9 cellular contexts compared by ENCODE assay signal in genomic region chr3:189305412-189305811, GRCh38.
DNase-seq lines count a peak whose midpoint lies in the region; ATAC-seq and TF ChIP-seq lines count a peak whose summit lies in the region.
"Had no signal": no experiment of that assay in that cellular context is flagged by ENCODE, and none has a peak within 500 bp of the region (broad histone marks: within the 10 kb centered on the region; RNA-seq: fewer than 3 reads in every experiment).

No MANE protein-coding gene starts in this region.

- no peak for TF ChIP-seq CTCF in GM10248 (IDR thresholded peaks at IDR 0.05; ENCODE audit: control extremely low read depth, extremely low read depth, low read depth, missing control alignments)
- no peak for TF ChIP-seq CTCF in foreskin keratinocyte (conservative IDR thresholded peaks at IDR 0.05)

- intact Hi-C loops in sciatic nerve (cut with DNase I), result no loop called here

- peak overlapping the region; percentile 68 for H3K27ac ChIP-seq in foreskin keratinocyte
- H3K27ac ChIP-seq: SJCRH30 had no signal

- DNase-seq in GM10248 (ENCODE audit: extremely low spot score) (peak; percentile 24), foreskin keratinocyte (peak in 1 of 2 donors; percentile 65), UCSD-AML1 (lab: John Stamatoyannopoulos, UW; ENCODE audit: unreplicated experiment) (no peak), medulla oblongata (ENCODE audit: extremely low spot score) (no peak), hypothalamus (lab: John Stamatoyannopoulos, UW) (no peak), sciatic nerve (ENCODE audit: low spot score) (no peak)

- POLR2A ChIA-PET in GM10248 (lab: Yijun Ruan, JAX), result no interaction called here

- peaks cover 33% of the 10 kb centered on the region for H3K4me1 ChIP-seq in foreskin keratinocyte

- ATAC-seq in GM19452 (IDR thresholded peaks at IDR 0.05; ENCODE audit: unreplicated experiment), result peak; percentile 56
- ATAC-seq in HG03469 (IDR thresholded peaks at IDR 0.05; ENCODE audit: unreplicated experiment), result peak; percentile 66
- ATAC-seq in foreskin keratinocyte, result peak; percentile 45
- no peak for ATAC-seq in sciatic nerve

- H3K27me3 ChIP-seq in foreskin keratinocyte, result no peaks in the 10 kb centered on the region
- H3K27me3 ChIP-seq: SJCRH30 had no signal

- CTCF ChIA-PET in GM10248 (lab: Yijun Ruan, JAX), result interaction anchor here (0.7 to 2.2 kb wide), 3 partner anchors 11 to 35 kb away, joined by 4 to 6 read pairs (median 4); no protein-coding TSS in a partner anchor
